In genomic region chr12:67820694-67821093, GRCh38 we compare ENCODE assay signal across 22 cellular contexts.
"Had no signal": no experiment of that assay in that cellular context is flagged by ENCODE, and none has a peak within 500 bp of the region (broad histone marks: within the 10 kb centered on the region; RNA-seq: fewer than 3 reads in every experiment).

No MANE protein-coding gene starts in this region.

- H3K27ac ChIP-seq: heart right ventricle, left lung, prostate gland, stomach, thyroid gland had no signal

- H3K36me3 ChIP-seq: heart right ventricle, left lung, prostate gland, stomach, thyroid gland had no signal

- DNase-seq: effector memory CD8-positive, alpha-beta T cell; erythroblast; foreskin fibroblast; glutamatergic neuron; heart right ventricle; hippocampal formation; left cardiac atrium; left lung; mesendoderm; naive B cell; nucleus accumbens; right cardiac atrium; small intestine; stimulated activated CD4-positive, alpha-beta T cell treated with anti-CD3 and anti-CD28 coated beads, Interleukin-2, amount 100 ng/mL, for 24 hours; stimulated activated CD4-positive, alpha-beta T cell treated with anti-CD3 and anti-CD28 coated beads, Interleukin-4, amount 100 ng/mL, for 24 hours; stimulated activated naive CD4-positive, alpha-beta T cell treated with Interleukin-2 at 50 U/mL for 16 hours; stomach; thyroid gland had no signal

- H3K4me3 ChIP-seq: coronary artery, heart right ventricle, left lung, prostate gland, stomach, thyroid gland had no signal

- ATAC-seq: effector memory CD8-positive, alpha-beta T cell; heart right ventricle; left cardiac atrium; left lung; natural killer cell treated with Interleukin-12 subunit alpha and Interleukin-12 subunit beta and Interleukin-15 and Interleukin-18, amount 100 ng/mL, for 72 hours; right cardiac atrium; stimulated activated effector memory CD8-positive, alpha-beta T cell treated with anti-CD3 and anti-CD28 coated beads, Interleukin-12 subunit alpha, Interleukin-12 subunit beta, amount 100 ng/mL, for 72 hours had no signal

- H3K9me3 ChIP-seq: prostate gland, thyroid gland had no signal

- H3K4me1 ChIP-seq: left lung, prostate gland, stomach, thyroid gland had no signal

- H3K27me3 ChIP-seq: heart right ventricle, left lung, stomach, thyroid gland had no signal
